In genomic region chr7:120360918-120361317, GRCh38 we compare ENCODE assay signal across 16 cellular contexts.
DNase-seq lines count a peak whose midpoint lies in the region; ATAC-seq, FAIRE-seq and TF ChIP-seq lines count a peak whose summit lies in the region.
"Had no signal": no experiment of that assay in that cellular context is flagged by ENCODE, and none has a peak within 500 bp of the region (broad histone marks: within the 10 kb centered on the region; RNA-seq: fewer than 3 reads in every experiment).

No MANE protein-coding gene starts in this region.

- no peaks in the 10 kb centered on the region for H3K4me1 Mint-ChIP-seq in CD4-positive, alpha-beta T cell (ENCODE audit: low read depth)

- H3K36me3 Mint-ChIP-seq in CD4-positive, alpha-beta T cell (ENCODE audit: low read depth), result no peaks in the 10 kb centered on the region

- H3K4me3 ChIP-seq in GM23248, result no peak overlapping the region
- H3K4me3 ChIP-seq: right atrium auricular region had no signal

- H3K36me3 ChIP-seq in GM23248 (ENCODE audit: low read depth), result no peaks in the 10 kb centered on the region
- H3K36me3 ChIP-seq: right atrium auricular region had no signal

- CTCF ChIA-PET in GM10248 (lab: Yijun Ruan, JAX), result interaction anchor here (1.5 to 3.1 kb wide), 7 partner anchors 9 to 24 kb away, joined by 3 to 15 read pairs (median 6); no protein-coding TSS in a partner anchor
- CTCF ChIA-PET in CD4-positive, alpha-beta T cell (lab: Charles Lee), result no interaction called here

- no peak overlapping the region for H2AFZ ChIP-seq in GM23248

- H3K27ac ChIP-seq in GM23248, result no peak overlapping the region
- H3K27ac ChIP-seq in CD4-positive, alpha-beta T cell (ENCODE audit: low read depth, low read length), result no peak overlapping the region
- H3K27ac ChIP-seq: right atrium auricular region had no signal

- DNase-seq in GM10248 (ENCODE audit: extremely low spot score) (peak; percentile 9), GM19239 (ENCODE audit: insufficient read length, low spot score) (no peak), GM23248 (no peak), left cardiac atrium (no peak)
- no peak for DNase-seq in CD4-positive, alpha-beta T cell
- DNase-seq in activated effector memory CD4-positive, alpha-beta T cell treated with Interleukin-2 at 50 U/mL for 16 hours, result no peak
- DNase-seq: 8988T; activated CD8-positive, alpha-beta memory T cell treated with anti-CD3 and anti-CD28 coated beads, Interleukin-2, amount 50 U/mL, for 4 hours; Calu3; foreskin melanocyte; islet precursor cell; NCI-H524; SHP77 had no signal

- ATAC-seq in GM21786 (IDR thresholded peaks at IDR 0.05; ENCODE audit: unreplicated experiment) (peak; percentile 96), HG03103 (IDR thresholded peaks at IDR 0.05; ENCODE audit: low read depth, unreplicated experiment) (peak; percentile 92), left cardiac atrium (no peak)
- ATAC-seq in CD4-positive, alpha-beta T cell (ENCODE audit: poor library complexity), result no peak

- H3K9me3 Mint-ChIP-seq in CD4-positive, alpha-beta T cell, result peaks cover 3% of the 10 kb centered on the region

- in situ Hi-C loops in GM23248 (cut with MboI), result no loop called here

- no peak overlapping the region for H3K27ac Mint-ChIP-seq in CD4-positive, alpha-beta T cell

- no peaks in the 10 kb centered on the region for H3K27me3 ChIP-seq in GM23248 (replicated peaks; ENCODE audit: insufficient read depth)
- H3K27me3 ChIP-seq in CD4-positive, alpha-beta T cell (ENCODE audit: control insufficient read depth, insufficient read depth, low read length), result no peaks in the 10 kb centered on the region
- H3K27me3 ChIP-seq: right atrium auricular region had no signal

- H3K4me3 Mint-ChIP-seq in CD4-positive, alpha-beta T cell, result no peak overlapping the region

- H3K4me2 ChIP-seq in GM23248 (ENCODE audit: unreplicated experiment), result no peak overlapping the region

- H3K79me2 ChIP-seq in GM23248 (ENCODE audit: insufficient read depth), result no peaks in the 10 kb centered on the region

- POLR2A ChIA-PET in GM10248 (lab: Yijun Ruan, JAX), result interaction anchor here (0.7 kb wide), 1 partner anchor 116 kb away, joined by 4 read pairs; no protein-coding TSS in a partner anchor
- POLR2A ChIA-PET in CD4-positive, alpha-beta T cell (lab: Charles Lee), result no interaction called here

- no peaks in the 10 kb centered on the region for H3K9me2 ChIP-seq in GM23248 (ENCODE audit: insufficient read depth)

- intact Hi-C loops in CD4-positive, alpha-beta T cell (cut with DNase I, micrococcal nuclease), result no loop called here
- intact Hi-C loops in left cardiac atrium (cut with DNase I), result no loop called here

- no peak for TF ChIP-seq CTCF in GM10248 (IDR thresholded peaks at IDR 0.05; ENCODE audit: control extremely low read depth, extremely low read depth, low read depth, missing control alignments)
- TF ChIP-seq CTCF in CD4-positive, alpha-beta T cell (IDR thresholded peaks at IDR 0.05), result no peak

- no peaks in the 10 kb centered on the region for H3K27me3 Mint-ChIP-seq in CD4-positive, alpha-beta T cell

- H3K9me3 ChIP-seq in GM23248 (ENCODE audit: low read depth), result no peaks in the 10 kb centered on the region
- H3K9me3 ChIP-seq in CD4-positive, alpha-beta T cell (ENCODE audit: control insufficient read depth, low read length), result no peaks in the 10 kb centered on the region
- H3K9me3 ChIP-seq: right atrium auricular region had no signal

- no peaks in the 10 kb centered on the region for H3K4me1 ChIP-seq in GM23248 (ENCODE audit: insufficient read depth)
- H3K4me1 ChIP-seq: right atrium auricular region had no signal

- H3F3A ChIP-seq in GM23248 (ENCODE audit: insufficient read depth), result no peaks in the 10 kb centered on the region

- no peaks in the 10 kb centered on the region for H4K20me1 ChIP-seq in GM23248 (ENCODE audit: insufficient read depth)

- FAIRE-seq in GM19239 (lab: Jason Lieb, UNC), result peak; percentile 79

- no peak overlapping the region for H3K9ac ChIP-seq in GM23248

Comparison
In these comparisons a context has a peak if more than half of its experiments do, and no peak if none do; other contexts are left out.
1. ATAC-seq: peak in GM21786 (single experiment) and HG03103 (single experiment); none in CD4-positive, alpha-beta T cell (single experiment) and left cardiac atrium (0 of 2).